1 cellular context compared by ENCODE assay signal in the genomic region with DNA sequence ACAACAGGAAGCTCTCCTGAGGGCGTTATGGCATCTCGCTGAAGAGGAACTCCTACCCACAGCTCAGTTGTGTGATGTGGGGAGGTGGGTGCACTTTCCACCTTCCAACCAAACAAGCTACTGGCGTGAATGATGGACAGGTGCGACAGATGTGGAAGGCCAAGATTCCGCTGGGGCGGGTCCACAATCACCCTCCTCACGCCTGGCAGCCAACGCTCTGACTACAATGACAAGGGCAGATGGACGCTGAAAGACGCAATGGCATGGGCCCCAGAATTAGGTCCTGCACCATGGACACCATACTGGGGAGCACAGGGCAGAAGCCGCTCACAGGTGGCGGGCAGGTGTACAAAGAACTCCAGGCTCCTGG.
TF ChIP-seq lines count a peak whose summit lies in the region.

No MANE protein-coding gene starts in this region.

TF ChIP-seq in WTC11, 78 proteins besides CTCF, POLR2A, EP300 and RAD21 (continued from another document):
- TF ChIP-seq, protein P1, sequence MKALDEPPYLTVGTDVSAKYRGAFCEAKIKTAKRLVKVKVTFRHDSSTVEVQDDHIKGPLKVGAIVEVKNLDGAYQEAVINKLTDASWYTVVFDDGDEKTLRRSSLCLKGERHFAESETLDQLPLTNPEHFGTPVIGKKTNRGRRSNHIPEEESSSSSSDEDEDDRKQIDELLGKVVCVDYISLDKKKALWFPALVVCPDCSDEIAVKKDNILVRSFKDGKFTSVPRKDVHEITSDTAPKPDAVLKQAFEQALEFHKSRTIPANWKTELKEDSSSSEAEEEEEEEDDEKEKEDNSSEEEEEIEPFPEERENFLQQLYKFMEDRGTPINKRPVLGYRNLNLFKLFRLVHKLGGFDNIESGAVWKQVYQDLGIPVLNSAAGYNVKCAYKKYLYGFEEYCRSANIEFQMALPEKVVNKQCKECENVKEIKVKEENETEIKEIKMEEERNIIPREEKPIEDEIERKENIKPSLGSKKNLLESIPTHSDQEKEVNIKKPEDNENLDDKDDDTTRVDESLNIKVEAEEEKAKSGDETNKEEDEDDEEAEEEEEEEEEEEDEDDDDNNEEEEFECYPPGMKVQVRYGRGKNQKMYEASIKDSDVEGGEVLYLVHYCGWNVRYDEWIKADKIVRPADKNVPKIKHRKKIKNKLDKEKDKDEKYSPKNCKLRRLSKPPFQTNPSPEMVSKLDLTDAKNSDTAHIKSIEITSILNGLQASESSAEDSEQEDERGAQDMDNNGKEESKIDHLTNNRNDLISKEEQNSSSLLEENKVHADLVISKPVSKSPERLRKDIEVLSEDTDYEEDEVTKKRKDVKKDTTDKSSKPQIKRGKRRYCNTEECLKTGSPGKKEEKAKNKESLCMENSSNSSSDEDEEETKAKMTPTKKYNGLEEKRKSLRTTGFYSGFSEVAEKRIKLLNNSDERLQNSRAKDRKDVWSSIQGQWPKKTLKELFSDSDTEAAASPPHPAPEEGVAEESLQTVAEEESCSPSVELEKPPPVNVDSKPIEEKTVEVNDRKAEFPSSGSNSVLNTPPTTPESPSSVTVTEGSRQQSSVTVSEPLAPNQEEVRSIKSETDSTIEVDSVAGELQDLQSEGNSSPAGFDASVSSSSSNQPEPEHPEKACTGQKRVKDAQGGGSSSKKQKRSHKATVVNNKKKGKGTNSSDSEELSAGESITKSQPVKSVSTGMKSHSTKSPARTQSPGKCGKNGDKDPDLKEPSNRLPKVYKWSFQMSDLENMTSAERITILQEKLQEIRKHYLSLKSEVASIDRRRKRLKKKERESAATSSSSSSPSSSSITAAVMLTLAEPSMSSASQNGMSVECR (CRISPR knock-in tag; IDR thresholded peaks at IDR 0.05; ENCODE audit: borderline replicate concordance) = no peak
- TF ChIP-seq ZNF138 (CRISPR knock-in tag; conservative IDR thresholded peaks at IDR 0.05) = no peak
- TF ChIP-seq ATF1 (CRISPR knock-in tag; IDR thresholded peaks at IDR 0.05) = no peak
- no peak for TF ChIP-seq ZNF317 (CRISPR knock-in tag; IDR thresholded peaks at IDR 0.05; ENCODE audit: borderline replicate concordance, low read depth)
- TF ChIP-seq, protein P2, sequence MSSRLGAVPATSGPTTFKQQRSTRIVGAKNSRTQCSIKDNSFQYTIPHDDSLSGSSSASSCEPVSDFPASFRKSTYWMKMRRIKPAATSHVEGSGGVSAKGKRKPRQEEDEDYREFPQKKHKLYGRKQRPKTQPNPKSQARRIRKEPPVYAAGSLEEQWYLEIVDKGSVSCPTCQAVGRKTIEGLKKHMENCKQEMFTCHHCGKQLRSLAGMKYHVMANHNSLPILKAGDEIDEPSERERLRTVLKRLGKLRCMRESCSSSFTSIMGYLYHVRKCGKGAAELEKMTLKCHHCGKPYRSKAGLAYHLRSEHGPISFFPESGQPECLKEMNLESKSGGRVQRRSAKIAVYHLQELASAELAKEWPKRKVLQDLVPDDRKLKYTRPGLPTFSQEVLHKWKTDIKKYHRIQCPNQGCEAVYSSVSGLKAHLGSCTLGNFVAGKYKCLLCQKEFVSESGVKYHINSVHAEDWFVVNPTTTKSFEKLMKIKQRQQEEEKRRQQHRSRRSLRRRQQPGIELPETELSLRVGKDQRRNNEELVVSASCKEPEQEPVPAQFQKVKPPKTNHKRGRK (CRISPR knock-in tag; IDR thresholded peaks at IDR 0.05; ENCODE audit: borderline replicate concordance) = no peak
- no peak for TF ChIP-seq FOXK1 (CRISPR knock-in tag; IDR thresholded peaks at IDR 0.05)
- no peak for TF ChIP-seq ZNF423 (CRISPR knock-in tag; IDR thresholded peaks at IDR 0.05)
- no peak for TF ChIP-seq JUN (CRISPR knock-in tag; IDR thresholded peaks at IDR 0.05)
- TF ChIP-seq, protein P3, sequence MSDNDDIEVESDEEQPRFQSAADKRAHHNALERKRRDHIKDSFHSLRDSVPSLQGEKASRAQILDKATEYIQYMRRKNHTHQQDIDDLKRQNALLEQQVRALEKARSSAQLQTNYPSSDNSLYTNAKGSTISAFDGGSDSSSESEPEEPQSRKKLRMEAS (CRISPR knock-in tag; IDR thresholded peaks at IDR 0.05) = no peak
- TF ChIP-seq TEAD4 (CRISPR knock-in tag; IDR thresholded peaks at IDR 0.05) = no peak
- no peak for TF ChIP-seq MYBL2 (CRISPR knock-in tag; IDR thresholded peaks at IDR 0.05)
- no peak for TF ChIP-seq MXD4 (CRISPR knock-in tag; IDR thresholded peaks at IDR 0.05; ENCODE audit: borderline replicate concordance)
- TF ChIP-seq, protein P4, sequence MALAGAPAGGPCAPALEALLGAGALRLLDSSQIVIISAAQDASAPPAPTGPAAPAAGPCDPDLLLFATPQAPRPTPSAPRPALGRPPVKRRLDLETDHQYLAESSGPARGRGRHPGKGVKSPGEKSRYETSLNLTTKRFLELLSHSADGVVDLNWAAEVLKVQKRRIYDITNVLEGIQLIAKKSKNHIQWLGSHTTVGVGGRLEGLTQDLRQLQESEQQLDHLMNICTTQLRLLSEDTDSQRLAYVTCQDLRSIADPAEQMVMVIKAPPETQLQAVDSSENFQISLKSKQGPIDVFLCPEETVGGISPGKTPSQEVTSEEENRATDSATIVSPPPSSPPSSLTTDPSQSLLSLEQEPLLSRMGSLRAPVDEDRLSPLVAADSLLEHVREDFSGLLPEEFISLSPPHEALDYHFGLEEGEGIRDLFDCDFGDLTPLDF (CRISPR knock-in tag; IDR thresholded peaks at IDR 0.05) = no peak
- no peak for TF ChIP-seq ZNF263 (CRISPR knock-in tag; IDR thresholded peaks at IDR 0.05; ENCODE audit: low read depth)
- TF ChIP-seq SMAD3 (CRISPR knock-in tag; IDR thresholded peaks at IDR 0.05; ENCODE audit: borderline replicate concordance) = no peak
- TF ChIP-seq, protein P5, sequence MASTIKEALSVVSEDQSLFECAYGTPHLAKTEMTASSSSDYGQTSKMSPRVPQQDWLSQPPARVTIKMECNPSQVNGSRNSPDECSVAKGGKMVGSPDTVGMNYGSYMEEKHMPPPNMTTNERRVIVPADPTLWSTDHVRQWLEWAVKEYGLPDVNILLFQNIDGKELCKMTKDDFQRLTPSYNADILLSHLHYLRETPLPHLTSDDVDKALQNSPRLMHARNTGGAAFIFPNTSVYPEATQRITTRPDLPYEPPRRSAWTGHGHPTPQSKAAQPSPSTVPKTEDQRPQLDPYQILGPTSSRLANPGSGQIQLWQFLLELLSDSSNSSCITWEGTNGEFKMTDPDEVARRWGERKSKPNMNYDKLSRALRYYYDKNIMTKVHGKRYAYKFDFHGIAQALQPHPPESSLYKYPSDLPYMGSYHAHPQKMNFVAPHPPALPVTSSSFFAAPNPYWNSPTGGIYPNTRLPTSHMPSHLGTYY (CRISPR knock-in tag; IDR thresholded peaks at IDR 0.05) = no peak
